Comparison of ENCODE assay signal across 9 cellular contexts in the genomic region with DNA sequence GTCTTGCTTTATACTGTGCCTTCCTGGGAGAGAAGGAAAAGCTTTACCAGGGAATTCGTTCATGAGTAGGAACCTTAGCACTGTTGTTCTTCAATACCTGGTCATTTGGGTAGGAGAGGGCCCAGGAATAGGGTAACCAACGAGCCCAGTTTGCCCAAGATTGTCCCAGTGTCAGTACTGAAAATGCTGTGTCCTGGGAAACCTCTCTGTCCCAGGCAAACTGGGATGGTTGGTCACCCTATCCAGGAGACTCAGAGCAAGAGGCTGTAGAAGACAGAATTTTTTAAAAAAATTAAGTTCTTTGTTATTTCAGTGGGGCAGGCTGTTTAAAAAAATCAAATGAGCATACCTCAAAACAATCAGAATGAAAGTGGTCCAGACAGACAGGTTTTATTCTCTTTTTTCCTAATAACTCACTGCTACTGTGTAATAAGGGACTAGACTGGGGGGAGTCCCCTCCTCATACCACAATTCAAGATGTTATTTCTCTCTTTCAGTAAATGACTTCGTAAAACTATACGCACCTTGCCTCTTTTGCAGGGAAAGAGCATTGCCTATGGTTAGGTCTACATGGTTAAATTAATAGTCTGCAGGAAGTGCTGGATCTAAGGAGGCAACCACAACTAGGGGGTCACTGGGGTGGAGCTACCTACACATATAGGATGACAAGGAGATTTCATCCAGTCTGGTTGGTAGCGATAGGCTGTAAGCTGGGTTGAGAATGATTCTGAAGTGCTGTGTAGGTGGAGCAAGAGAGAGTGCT. TPM values are rescaled to one million over a fixed set of nuclear protein-coding genes. Genes with fewer than 3 reads are reported as not detected.
A peak's percentile ranks its signal among the peaks of the same experiment; 100 is the strongest.
DNase-seq lines count a peak whose midpoint lies in the region; ATAC-seq and TF ChIP-seq lines count a peak whose summit lies in the region.
"Had no signal": no experiment of that assay in that cellular context is flagged by ENCODE, and none has a peak within 500 bp of the region (broad histone marks: within the 10 kb centered on the region; RNA-seq: fewer than 3 reads in every experiment).

No MANE protein-coding gene starts in this region.

- POLR2A ChIA-PET in naive thymus-derived CD4-positive, alpha-beta T cell (lab: Charles Lee), result no interaction called here

- TF ChIP-seq CTCF in OCI-LY3 (IDR thresholded peaks at IDR 0.05; ENCODE audit: low read depth, low read length) (no peak), transverse colon (IDR thresholded peaks at IDR 0.05) (no peak)

- peaks cover 5% of the 10 kb centered on the region; the same call in 1 of the 2 replicates for H3K9me3 ChIP-seq in OCI-LY3 (ENCODE audit: insufficient read depth, low read length)
- H3K9me3 ChIP-seq in naive thymus-derived CD4-positive, alpha-beta T cell (ENCODE audit: control insufficient read depth in 2 of 3, low read length in 3 of 3), result no peaks in the 10 kb centered on the region
- no peaks in the 10 kb centered on the region for H3K9me3 ChIP-seq in transverse colon

- no peaks in the 10 kb centered on the region for H4K20me1 ChIP-seq in OCI-LY3 (ENCODE audit: insufficient read depth, low read length)

- H3K4me3 Mint-ChIP-seq in naive thymus-derived CD4-positive, alpha-beta T cell, result peak overlapping the region in 1 of 10 donors; percentile 71

- peaks cover 26 to 73% (median 49%) of the 10 kb centered on the region in 7 donors for H3K4me1 Mint-ChIP-seq in naive thymus-derived CD4-positive, alpha-beta T cell

- H3K9ac ChIP-seq in OCI-LY3 (ENCODE audit: low read length), result peak overlapping the region; percentile 82

- H3K27me3 ChIP-seq in OCI-LY3 (ENCODE audit: low read depth, low read length), result no peaks in the 10 kb centered on the region
- H3K27me3 ChIP-seq in naive thymus-derived CD4-positive, alpha-beta T cell (ENCODE audit: control insufficient read depth in 2 of 2, insufficient read depth in 2 of 2, low read length in 2 of 2), result no peaks in the 10 kb centered on the region
- H3K27me3 ChIP-seq in transverse colon, result no peaks in the 10 kb centered on the region

- H3K27ac ChIP-seq in OCI-LY3 (ENCODE audit: low read length) (peak overlapping the region; percentile 96), transverse colon (no peak overlapping the region)
- no peak overlapping the region for H3K27ac ChIP-seq in naive thymus-derived CD4-positive, alpha-beta T cell (ENCODE audit: low read depth, low read length)

- H3K36me3 ChIP-seq in OCI-LY3 (replicated peaks; ENCODE audit: low read depth, low read length), result peaks cover 26% of the 10 kb centered on the region
- H3K36me3 ChIP-seq in naive thymus-derived CD4-positive, alpha-beta T cell (ENCODE audit: control insufficient read depth in 2 of 3, insufficient read depth in 3 of 3, low read length in 3 of 3), result peaks cover 0 to 6% (median 0%) of the 10 kb centered on the region in 3 experiments
- H3K36me3 ChIP-seq in transverse colon, result no peaks in the 10 kb centered on the region

- intact Hi-C loops in naive thymus-derived CD4-positive, alpha-beta T cell (cut with micrococcal nuclease), result loop anchor here in 1 of 2 donors (1.0 to 10.0 kb wide), 2 partner anchors 54 to 484 kb away; partner anchors contain the start of gene SAMD9
- intact Hi-C loops in transverse colon (cut with DNase I; ENCODE audit: low total_unique reads), result no loop called here

- CTCF ChIA-PET in naive thymus-derived CD4-positive, alpha-beta T cell (lab: Charles Lee), result interaction anchor here (0.6 to 1.4 kb wide), 2 partner anchors 14 to 88 kb away, joined by 3 to 4 read pairs; no protein-coding TSS in a partner anchor

- H3K27me3 Mint-ChIP-seq in naive thymus-derived CD4-positive, alpha-beta T cell, result no peaks in the 10 kb centered on the region

- peaks cover 39% of the 10 kb centered on the region for H3K79me2 ChIP-seq in OCI-LY3 (ENCODE audit: low read length)

- 79 to 87% methylated on average over 4 to 5 of the region's 5 CpGs for WGBS in transverse colon (ENCODE audit: low coverage in 1 of 2), 2 donors

- no peak for TF ChIP-seq POLR2A in transverse colon (IDR thresholded peaks at IDR 0.05)

- no peak for TF ChIP-seq EP300 in transverse colon (IDR thresholded peaks at IDR 0.05; ENCODE audit: low read depth)

- peaks cover 81% of the 10 kb centered on the region for H3K4me1 ChIP-seq in OCI-LY3 (ENCODE audit: low read length)
- peaks cover 5 to 18% of the 10 kb centered on the region in 2 donors for H3K4me1 ChIP-seq in naive thymus-derived CD4-positive, alpha-beta T cell (ENCODE audit: control insufficient read depth in 2 of 2, insufficient read depth in 2 of 2, low read length in 2 of 2)
- peaks cover 21 to 47% (median 29%) of the 10 kb centered on the region in 4 donors for H3K4me1 ChIP-seq in transverse colon

- no peak overlapping the region for H2AFZ ChIP-seq in OCI-LY3 (ENCODE audit: low read depth, low read length)

- ATAC-seq in GM18520 (IDR thresholded peaks at IDR 0.05; ENCODE audit: unreplicated experiment), result peak; percentile 38
- peak; percentile 55 for ATAC-seq in GM21825 (IDR thresholded peaks at IDR 0.05; ENCODE audit: unreplicated experiment)
- ATAC-seq in naive thymus-derived CD4-positive, alpha-beta T cell, result peak; percentile 16

- in situ Hi-C loops in transverse colon (cut with MboI; ENCODE audit: low pct_ligation_motif_present in 1 of 4, low pct_unique_long_range_greater_than_20kb in 1 of 4, low sequenced_read_pairs in 3 of 4), result loop anchor here in 1 of 4 donors (10.0 kb wide), 1 partner anchor 54 kb away; no protein-coding TSS in a partner anchor

- H3K4me3 ChIP-seq in OCI-LY3 (ENCODE audit: low read length) (peak overlapping the region; percentile 71), transverse colon (no peak overlapping the region)
- no peak overlapping the region for H3K4me3 ChIP-seq in naive thymus-derived CD4-positive, alpha-beta T cell (ENCODE audit: low read length)

- peak overlapping the region; percentile 94 for H3K4me2 ChIP-seq in OCI-LY3 (ENCODE audit: low read length)

- peak overlapping the region in 5 of 9 donors; percentile 6 to 87 (median 48) for H3K27ac Mint-ChIP-seq in naive thymus-derived CD4-positive, alpha-beta T cell

- peaks cover 0 to 15% (median 5%) of the 10 kb centered on the region in 11 donors for H3K9me3 Mint-ChIP-seq in naive thymus-derived CD4-positive, alpha-beta T cell

- peak in 1 of 9 donors; percentile 55 for DNase-seq in naive thymus-derived CD4-positive, alpha-beta T cell
- DNase-seq in OCI-M2 (lab: John Stamatoyannopoulos, UW; ENCODE audit: unreplicated experiment), result no peak
- no peak for DNase-seq in D341Med (ENCODE audit: low spot score)
- no peak for DNase-seq in NCI-H2107 (lab: John Stamatoyannopoulos, UW)
- DNase-seq in transverse colon, result no peak
- DNase-seq: trophoblast cell had no signal

- H3K36me3 Mint-ChIP-seq in naive thymus-derived CD4-positive, alpha-beta T cell, result peaks cover 4 to 50% (median 25%) of the 10 kb centered on the region in 5 donors

RNA-seq across cellular contexts. Expression of gene FAM133B, which starts 41.1 kb away (rescaled TPM):
- total RNA-seq in naive thymus-derived CD4-positive, alpha-beta T cell, result 10 to 100 TPM; 37.5 to 77.0 (median 51.7) TPM
- 10 to 100 TPM; 14.2 to 22.5 TPM for polyA plus RNA-seq in naive thymus-derived CD4-positive, alpha-beta T cell
- 10 to 100 TPM in 3 of 4 donors, 1 to 10 TPM in 1; 6.8 to 32.6 (median 15.3) TPM for total RNA-seq in transverse colon
